ENCODE assay signal across 15 cellular contexts in genomic region chr7:100321648-100322047, GRCh38. TPM values are rescaled to one million over a fixed set of nuclear protein-coding genes. Genes with fewer than 3 reads are reported as not detected.
"Had no signal": no experiment of that assay in that cellular context is flagged by ENCODE, and none has a peak within 500 bp of the region (broad histone marks: within the 10 kb centered on the region; RNA-seq: fewer than 3 reads in every experiment).

No MANE protein-coding gene starts in this region.

RNA-seq across cellular contexts. Expression of gene SPDYE3, which starts 14.1 kb away (rescaled TPM):
- total RNA-seq: natural killer cell, occipital lobe, ovary, posterior vena cava, pulmonary artery endothelial cell, right atrium auricular region, sciatic nerve, smooth muscle cell, spleen, suprapubic skin, transverse colon, upper lobe of right lung, urinary bladder, uterus had no signal
- polyA plus RNA-seq: neural cell had no signal
